Comparison of ENCODE assay signal across 12 cellular contexts in genomic region chr1:60132985-60133673, GRCh38. TPM values are rescaled to one million over a fixed set of nuclear protein-coding genes. Genes with fewer than 3 reads are reported as not detected.
DNase-seq lines count a peak whose midpoint lies in the region; ATAC-seq and TF ChIP-seq lines count a peak whose summit lies in the region.
"Had no signal": no experiment of that assay in that cellular context is flagged by ENCODE, and none has a peak within 500 bp of the region (broad histone marks: within the 10 kb centered on the region; RNA-seq: fewer than 3 reads in every experiment).

No MANE protein-coding gene starts in this region.

- peak overlapping the region; percentile 70 to 74 for H3K27ac ChIP-seq in ascending aorta
- H3K27ac ChIP-seq: esophagus muscularis mucosa had no signal

- intact Hi-C loops in ascending aorta (cut with DNase I) = loop anchor here (5.0 kb wide), 1 partner anchor 136 kb away; no protein-coding TSS in a partner anchor

- DNase-seq in AG09319 (ENCODE audit: extremely low read depth, low read depth) = peak; percentile 89
- DNase-seq in LHCN-M2 (ENCODE audit: low read depth) = peak; percentile 80
- DNase-seq in ascending aorta (ENCODE audit: low spot score in 2 of 2) = peak in 1 of 2 donors; percentile 85
- DNase-seq in kidney tubule cell (ENCODE audit: low spot score) = peak; percentile 92
- DNase-seq in activated T-cell treated with anti-CD3 and anti-CD28 coated beads for 4 hours = no peak
- DNase-seq in SHP77 treated with DMSO at 0.1 percent for 48 hours (lab: John Stamatoyannopoulos, UW) = no peak
- no peak for DNase-seq in omental fat pad (ENCODE audit: low spot score)
- DNase-seq: DMS153, NCI-H187, T-helper 1 cell had no signal

- peak overlapping the region in 1 of 2 donors; percentile 33 for H3K4me3 ChIP-seq in ascending aorta
- H3K4me3 ChIP-seq: esophagus muscularis mucosa had no signal

- H3K9me3 ChIP-seq in ascending aorta = no peaks in the 10 kb centered on the region
- H3K9me3 ChIP-seq: esophagus muscularis mucosa had no signal

- H3K4me1 ChIP-seq in ascending aorta = peaks cover 0 to 6% of the 10 kb centered on the region in 2 donors

- ATAC-seq in HG03521 (IDR thresholded peaks at IDR 0.05; ENCODE audit: unreplicated experiment) (no peak), omental fat pad (ENCODE audit: low FRiP score) (no peak)

- TF ChIP-seq CTCF in AG09319 (IDR thresholded peaks at IDR 0.05; ENCODE audit: low read depth, low read length) (no peak), ascending aorta (IDR thresholded peaks at IDR 0.05) (no peak), omental fat pad (IDR thresholded peaks at IDR 0.05) (no peak)

- H3K27me3 ChIP-seq in ascending aorta = no peaks in the 10 kb centered on the region
- H3K27me3 ChIP-seq: esophagus muscularis mucosa had no signal

- H3K36me3 ChIP-seq in ascending aorta = no peaks in the 10 kb centered on the region
- H3K36me3 ChIP-seq: esophagus muscularis mucosa had no signal

RNA-seq across cellular contexts. Expression of gene C1orf87, which starts 59.6 kb away (rescaled TPM):
- not detected in 2 replicates for total RNA-seq in LHCN-M2 (2014; rRNA removed)
- not detected for polyA plus RNA-seq in LHCN-M2 (2012)
- total RNA-seq in ascending aorta = not detected
- total RNA-seq in omental fat pad = not detected
- total RNA-seq: esophagus muscularis mucosa had no signal

Comparison
In these comparisons a context has a peak if more than half of its experiments do, and no peak if none do; other contexts are left out.
1. DNase-seq: peak in AG09319 (single experiment), LHCN-M2 (single experiment) and kidney tubule cell (single experiment); none in activated T-cell treated with anti-CD3 and anti-CD28 coated beads for 4 hours (single experiment), SHP77 treated with DMSO at 0.1 percent for 48 hours (single experiment) and omental fat pad (single experiment).